Comparison of ENCODE assay signal across 1 cellular context in genomic region chr10:114391599-114391998, GRCh38.
TF ChIP-seq lines count a peak whose summit lies in the region.

No MANE protein-coding gene starts in this region.

TF ChIP-seq in HepG2, 621 proteins besides CTCF, POLR2A, EP300 and RAD21:
- no peak for TF ChIP-seq MED8 (CRISPR knock-in tag; IDR thresholded peaks at IDR 0.05; ENCODE audit: insufficient replicate concordance)
- TF ChIP-seq ZNF225 (CRISPR knock-in tag; IDR thresholded peaks at IDR 0.05) = no peak
- TF ChIP-seq, protein P1, sequence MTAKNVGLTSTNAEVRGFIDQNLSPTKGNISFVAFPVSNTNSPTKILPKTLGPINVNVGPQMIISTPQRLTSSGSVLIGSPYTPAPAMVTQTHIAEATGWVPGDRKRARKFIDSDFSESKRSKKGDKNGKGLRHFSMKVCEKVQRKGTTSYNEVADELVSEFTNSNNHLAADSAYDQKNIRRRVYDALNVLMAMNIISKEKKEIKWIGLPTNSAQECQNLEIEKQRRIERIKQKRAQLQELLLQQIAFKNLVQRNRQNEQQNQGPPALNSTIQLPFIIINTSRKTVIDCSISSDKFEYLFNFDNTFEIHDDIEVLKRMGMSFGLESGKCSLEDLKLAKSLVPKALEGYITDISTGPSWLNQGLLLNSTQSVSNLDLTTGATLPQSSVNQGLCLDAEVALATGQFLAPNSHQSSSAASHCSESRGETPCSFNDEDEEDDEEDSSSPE (CRISPR knock-in tag; IDR thresholded peaks at IDR 0.05) = no peak
- TF ChIP-seq ZSCAN29 (CRISPR knock-in tag; conservative IDR thresholded peaks at IDR 0.05) = no peak
- TF ChIP-seq, protein P2, sequence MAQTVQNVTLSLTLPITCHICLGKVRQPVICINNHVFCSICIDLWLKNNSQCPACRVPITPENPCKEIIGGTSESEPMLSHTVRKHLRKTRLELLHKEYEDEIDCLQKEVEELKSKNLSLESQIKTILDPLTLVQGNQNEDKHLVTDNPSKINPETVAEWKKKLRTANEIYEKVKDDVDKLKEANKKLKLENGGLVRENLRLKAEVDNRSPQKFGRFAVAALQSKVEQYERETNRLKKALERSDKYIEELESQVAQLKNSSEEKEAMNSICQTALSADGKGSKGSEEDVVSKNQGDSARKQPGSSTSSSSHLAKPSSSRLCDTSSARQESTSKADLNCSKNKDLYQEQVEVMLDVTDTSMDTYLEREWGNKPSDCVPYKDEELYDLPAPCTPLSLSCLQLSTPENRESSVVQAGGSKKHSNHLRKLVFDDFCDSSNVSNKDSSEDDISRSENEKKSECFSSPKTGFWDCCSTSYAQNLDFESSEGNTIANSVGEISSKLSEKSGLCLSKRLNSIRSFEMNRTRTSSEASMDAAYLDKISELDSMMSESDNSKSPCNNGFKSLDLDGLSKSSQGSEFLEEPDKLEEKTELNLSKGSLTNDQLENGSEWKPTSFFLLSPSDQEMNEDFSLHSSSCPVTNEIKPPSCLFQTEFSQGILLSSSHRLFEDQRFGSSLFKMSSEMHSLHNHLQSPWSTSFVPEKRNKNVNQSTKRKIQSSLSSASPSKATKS (CRISPR knock-in tag; IDR thresholded peaks at IDR 0.05) = no peak
- TF ChIP-seq KLF9 (CRISPR knock-in tag; IDR thresholded peaks at IDR 0.05; ENCODE audit: low read depth) = no peak
- no peak for TF ChIP-seq EED (CRISPR knock-in tag; IDR thresholded peaks at IDR 0.05)
- no peak for TF ChIP-seq ZNF629 (CRISPR knock-in tag; conservative IDR thresholded peaks at IDR 0.05)
- TF ChIP-seq, protein P3, sequence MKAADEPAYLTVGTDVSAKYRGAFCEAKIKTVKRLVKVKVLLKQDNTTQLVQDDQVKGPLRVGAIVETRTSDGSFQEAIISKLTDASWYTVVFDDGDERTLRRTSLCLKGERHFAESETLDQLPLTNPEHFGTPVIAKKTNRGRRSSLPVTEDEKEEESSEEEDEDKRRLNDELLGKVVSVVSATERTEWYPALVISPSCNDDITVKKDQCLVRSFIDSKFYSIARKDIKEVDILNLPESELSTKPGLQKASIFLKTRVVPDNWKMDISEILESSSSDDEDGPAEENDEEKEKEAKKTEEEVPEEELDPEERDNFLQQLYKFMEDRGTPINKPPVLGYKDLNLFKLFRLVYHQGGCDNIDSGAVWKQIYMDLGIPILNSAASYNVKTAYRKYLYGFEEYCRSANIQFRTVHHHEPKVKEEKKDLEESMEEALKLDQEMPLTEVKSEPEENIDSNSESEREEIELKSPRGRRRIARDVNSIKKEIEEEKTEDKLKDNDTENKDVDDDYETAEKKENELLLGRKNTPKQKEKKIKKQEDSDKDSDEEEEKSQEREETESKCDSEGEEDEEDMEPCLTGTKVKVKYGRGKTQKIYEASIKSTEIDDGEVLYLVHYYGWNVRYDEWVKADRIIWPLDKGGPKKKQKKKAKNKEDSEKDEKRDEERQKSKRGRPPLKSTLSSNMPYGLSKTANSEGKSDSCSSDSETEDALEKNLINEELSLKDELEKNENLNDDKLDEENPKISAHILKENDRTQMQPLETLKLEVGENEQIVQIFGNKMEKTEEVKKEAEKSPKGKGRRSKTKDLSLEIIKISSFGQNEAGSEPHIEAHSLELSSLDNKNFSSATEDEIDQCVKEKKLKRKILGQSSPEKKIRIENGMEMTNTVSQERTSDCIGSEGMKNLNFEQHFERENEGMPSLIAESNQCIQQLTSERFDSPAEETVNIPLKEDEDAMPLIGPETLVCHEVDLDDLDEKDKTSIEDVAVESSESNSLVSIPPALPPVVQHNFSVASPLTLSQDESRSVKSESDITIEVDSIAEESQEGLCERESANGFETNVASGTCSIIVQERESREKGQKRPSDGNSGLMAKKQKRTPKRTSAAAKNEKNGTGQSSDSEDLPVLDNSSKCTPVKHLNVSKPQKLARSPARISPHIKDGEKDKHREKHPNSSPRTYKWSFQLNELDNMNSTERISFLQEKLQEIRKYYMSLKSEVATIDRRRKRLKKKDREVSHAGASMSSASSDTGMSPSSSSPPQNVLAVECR (CRISPR knock-in tag; IDR thresholded peaks at IDR 0.05; ENCODE audit: borderline replicate concordance) = no peak
- TF ChIP-seq FIP1L1 (IDR thresholded peaks at IDR 0.05; ENCODE audit: borderline replicate concordance, insufficient read depth, low read depth, low read length) = no peak
- TF ChIP-seq, protein P4, sequence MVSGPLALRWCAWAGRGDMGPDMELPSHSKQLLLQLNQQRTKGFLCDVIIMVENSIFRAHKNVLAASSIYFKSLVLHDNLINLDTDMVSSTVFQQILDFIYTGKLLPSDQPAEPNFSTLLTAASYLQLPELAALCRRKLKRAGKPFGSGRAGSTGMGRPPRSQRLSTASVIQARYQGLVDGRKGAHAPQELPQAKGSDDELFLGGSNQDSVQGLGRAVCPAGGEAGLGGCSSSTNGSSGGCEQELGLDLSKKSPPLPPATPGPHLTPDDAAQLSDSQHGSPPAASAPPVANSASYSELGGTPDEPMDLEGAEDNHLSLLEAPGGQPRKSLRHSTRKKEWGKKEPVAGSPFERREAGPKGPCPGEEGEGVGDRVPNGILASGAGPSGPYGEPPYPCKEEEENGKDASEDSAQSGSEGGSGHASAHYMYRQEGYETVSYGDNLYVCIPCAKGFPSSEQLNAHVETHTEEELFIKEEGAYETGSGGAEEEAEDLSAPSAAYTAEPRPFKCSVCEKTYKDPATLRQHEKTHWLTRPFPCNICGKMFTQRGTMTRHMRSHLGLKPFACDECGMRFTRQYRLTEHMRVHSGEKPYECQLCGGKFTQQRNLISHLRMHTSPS (CRISPR knock-in tag; IDR thresholded peaks at IDR 0.05; ENCODE audit: low read depth) = no peak
